In genomic region chr18:63088262-63088661, GRCh38 we compare ENCODE assay signal across 16 cellular contexts.
"Had no signal": no experiment of that assay in that cellular context is flagged by ENCODE, and none has a peak within 500 bp of the region (broad histone marks: within the 10 kb centered on the region; RNA-seq: fewer than 3 reads in every experiment).

No MANE protein-coding gene starts in this region.

- H3K4me1 ChIP-seq: body of pancreas, heart right ventricle had no signal

- H3K27me3 ChIP-seq: body of pancreas, cardiac muscle cell, heart right ventricle, spleen had no signal

- H3K9me3 ChIP-seq: body of pancreas, heart right ventricle, mucosa of descending colon, spleen had no signal

- H3K36me3 ChIP-seq: cardiac muscle cell, heart right ventricle, spleen, WERI-Rb-1 had no signal

- H3K4me3 ChIP-seq: body of pancreas, cardiac muscle cell, heart right ventricle, mucosa of descending colon, spleen had no signal

- H3K27ac ChIP-seq: body of pancreas, cardiac muscle cell, heart right ventricle, spleen, WERI-Rb-1 had no signal

- DNase-seq: activated CD4-positive, alpha-beta T cell treated with anti-CD3 and anti-CD28 coated beads for 1 hour; activated CD4-positive, alpha-beta T cell treated with anti-CD3 and anti-CD28 coated beads, Interleukin-2, amount 50 U/mL, for 1 hour; activated CD8-positive, alpha-beta T cell treated with anti-CD3 and anti-CD28 coated beads, Interleukin-2, amount 10 ng/mL, durations not matched to agents 7 days and 5 days; activated gamma-delta T cell treated with Interleukin-2 at 50 U/mL for 16 hours; body of pancreas; heart right ventricle; left ventricle myocardium superior; mammary epithelial cell; mucosa of descending colon; retina; spleen; stimulated activated CD4-positive, alpha-beta T cell treated with anti-CD3 and anti-CD28 coated beads, Interleukin-4, amount 100 ng/mL, for 1 hour; stimulated activated naive CD4-positive, alpha-beta T cell treated with Interleukin-2 at 50 U/mL for 16 hours; T-cell; WERI-Rb-1 had no signal
